Comparison of ENCODE assay signal across 14 cellular contexts in genomic region chr4:14028862-14029261, GRCh38.
"Had no signal": no experiment of that assay in that cellular context is flagged by ENCODE, and none has a peak within 500 bp of the region (broad histone marks: within the 10 kb centered on the region; RNA-seq: fewer than 3 reads in every experiment).

No MANE protein-coding gene starts in this region.

- ATAC-seq: pancreas; stimulated activated naive B cell treated with anti-CD40 and anti-IgM and Interleukin-4, amounts not matched to agents 10 μg/mL and 1 μg/mL and 100 μg/mL, for 72 hours had no signal

- H3K4me3 ChIP-seq: pancreas, SJSA1, spleen had no signal

- H3K4me3 Mint-ChIP-seq: activated CD4-positive, alpha-beta memory T cell treated with anti-CD3 and anti-CD28 coated beads, Interleukin-2, amount 10 ng/mL, durations not matched to agents 7 days and 5 days; endodermal cell; nephron; stimulated activated naive B cell treated with anti-CD40 and anti-IgM and Interleukin-4, amounts not matched to agents 10 μg/mL and 1 μg/mL and 100 μg/mL, for 72 hours; type B pancreatic cell had no signal

- H3K27me3 ChIP-seq: pancreas, SJSA1, spleen had no signal

- H3K4me1 Mint-ChIP-seq: activated CD4-positive, alpha-beta memory T cell treated with anti-CD3 and anti-CD28 coated beads, Interleukin-2, amount 10 ng/mL, durations not matched to agents 7 days and 5 days; nephron had no signal

- H3K9me3 Mint-ChIP-seq: activated CD4-positive, alpha-beta memory T cell treated with anti-CD3 and anti-CD28 coated beads, Interleukin-2, amount 10 ng/mL, durations not matched to agents 7 days and 5 days; endodermal cell; nephron; stimulated activated naive B cell treated with anti-CD40 and anti-IgM and Interleukin-4, amounts not matched to agents 10 μg/mL and 1 μg/mL and 100 μg/mL, for 72 hours; type B pancreatic cell had no signal

- H3K36me3 Mint-ChIP-seq: stimulated activated naive B cell treated with anti-CD40 and anti-IgM and Interleukin-4, amounts not matched to agents 10 μg/mL and 1 μg/mL and 100 μg/mL, for 72 hours; type B pancreatic cell had no signal

- H3K27ac Mint-ChIP-seq: activated CD4-positive, alpha-beta memory T cell treated with anti-CD3 and anti-CD28 coated beads, Interleukin-2, amount 10 ng/mL, durations not matched to agents 7 days and 5 days; endodermal cell; nephron; stimulated activated naive B cell treated with anti-CD40 and anti-IgM and Interleukin-4, amounts not matched to agents 10 μg/mL and 1 μg/mL and 100 μg/mL, for 72 hours; type B pancreatic cell had no signal

- DNase-seq: activated CD4-positive, alpha-beta memory T cell treated with anti-CD3 and anti-CD28 coated beads, Interleukin-2, amount 10 ng/mL, durations not matched to agents 7 days and 5 days; activated CD8-positive, alpha-beta memory T cell treated with anti-CD3 and anti-CD28 coated beads, Interleukin-2, amount 50 U/mL, for 4 hours; activated naive CD4-positive, alpha-beta T cell; central memory CD4-positive, alpha-beta T cell; endodermal cell; erythroblast; mammary epithelial cell; pancreas; spleen; stimulated activated CD4-positive, alpha-beta T cell treated with anti-CD3 and anti-CD28 coated beads, Interleukin-1b, Interleukin-23, amount 100 ng/mL, for 48 hours; stimulated activated naive B cell treated with anti-CD40 and anti-IgM and Interleukin-4, amounts not matched to agents 10 μg/mL and 1 μg/mL and 100 μg/mL, for 72 hours had no signal

- H3K27ac ChIP-seq: pancreas, SJSA1, spleen had no signal

- H3K27me3 Mint-ChIP-seq: activated CD4-positive, alpha-beta memory T cell treated with anti-CD3 and anti-CD28 coated beads, Interleukin-2, amount 10 ng/mL, durations not matched to agents 7 days and 5 days had no signal
